Comparison of ENCODE assay signal across 2 cellular contexts in the genomic region with DNA sequence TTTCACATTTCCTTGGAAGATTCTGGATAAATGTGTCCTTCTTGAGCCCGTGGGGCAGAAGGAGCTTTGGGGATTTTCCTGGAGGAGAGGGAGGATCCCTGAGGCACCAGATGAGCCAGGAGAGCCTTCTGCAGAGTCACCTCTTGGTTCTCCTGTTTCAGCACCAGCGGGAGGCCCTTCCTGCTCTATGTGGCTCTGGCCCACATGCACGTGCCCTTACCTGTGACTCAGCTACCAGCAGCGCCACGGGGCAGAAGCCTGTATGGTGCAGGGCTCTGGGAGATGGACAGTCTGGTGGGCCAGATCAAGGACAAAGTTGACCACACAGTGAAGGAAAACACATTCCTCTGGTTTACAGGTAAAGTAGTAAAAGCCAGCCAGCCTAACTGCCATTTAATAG.
A peak's percentile ranks its signal among the peaks of the same experiment; 100 is the strongest.
TF ChIP-seq lines count a peak whose summit lies in the region.

No MANE protein-coding gene starts in this region.

TF ChIP-seq in HepG2, 621 proteins besides CTCF, POLR2A, EP300 and RAD21:
- TF ChIP-seq PCBP1 (IDR thresholded peaks at IDR 0.05; ENCODE audit: borderline replicate concordance, low read depth, low read length), result no peak
- TF ChIP-seq, protein P1, sequence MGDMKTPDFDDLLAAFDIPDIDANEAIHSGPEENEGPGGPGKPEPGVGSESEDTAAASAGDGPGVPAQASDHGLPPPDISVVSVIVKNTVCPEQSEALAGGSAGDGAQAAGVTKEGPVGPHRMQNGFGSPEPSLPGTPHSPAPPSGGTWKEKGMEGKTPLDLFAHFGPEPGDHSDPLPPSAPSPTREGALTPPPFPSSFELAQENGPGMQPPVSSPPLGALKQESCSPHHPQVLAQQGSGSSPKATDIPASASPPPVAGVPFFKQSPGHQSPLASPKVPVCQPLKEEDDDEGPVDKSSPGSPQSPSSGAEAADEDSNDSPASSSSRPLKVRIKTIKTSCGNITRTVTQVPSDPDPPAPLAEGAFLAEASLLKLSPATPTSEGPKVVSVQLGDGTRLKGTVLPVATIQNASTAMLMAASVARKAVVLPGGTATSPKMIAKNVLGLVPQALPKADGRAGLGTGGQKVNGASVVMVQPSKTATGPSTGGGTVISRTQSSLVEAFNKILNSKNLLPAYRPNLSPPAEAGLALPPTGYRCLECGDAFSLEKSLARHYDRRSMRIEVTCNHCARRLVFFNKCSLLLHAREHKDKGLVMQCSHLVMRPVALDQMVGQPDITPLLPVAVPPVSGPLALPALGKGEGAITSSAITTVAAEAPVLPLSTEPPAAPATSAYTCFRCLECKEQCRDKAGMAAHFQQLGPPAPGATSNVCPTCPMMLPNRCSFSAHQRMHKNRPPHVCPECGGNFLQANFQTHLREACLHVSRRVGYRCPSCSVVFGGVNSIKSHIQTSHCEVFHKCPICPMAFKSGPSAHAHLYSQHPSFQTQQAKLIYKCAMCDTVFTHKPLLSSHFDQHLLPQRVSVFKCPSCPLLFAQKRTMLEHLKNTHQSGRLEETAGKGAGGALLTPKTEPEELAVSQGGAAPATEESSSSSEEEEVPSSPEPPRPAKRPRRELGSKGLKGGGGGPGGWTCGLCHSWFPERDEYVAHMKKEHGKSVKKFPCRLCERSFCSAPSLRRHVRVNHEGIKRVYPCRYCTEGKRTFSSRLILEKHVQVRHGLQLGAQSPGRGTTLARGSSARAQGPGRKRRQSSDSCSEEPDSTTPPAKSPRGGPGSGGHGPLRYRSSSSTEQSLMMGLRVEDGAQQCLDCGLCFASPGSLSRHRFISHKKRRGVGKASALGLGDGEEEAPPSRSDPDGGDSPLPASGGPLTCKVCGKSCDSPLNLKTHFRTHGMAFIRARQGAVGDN (CRISPR knock-in tag; IDR thresholded peaks at IDR 0.05), result peak; percentile 16

TF ChIP-seq in K562, 482 proteins besides CTCF, POLR2A, EP300 and RAD21:
- TF ChIP-seq POLR3G (IDR thresholded peaks at IDR 0.05; ENCODE audit: extremely low read depth, insufficient read length, insufficient replicate concordance) (no peak), BHLHE40 (IDR thresholded peaks at IDR 0.05; ENCODE audit: low read length) (peak; percentile 53)
